ENCODE assay signal across 17 cellular contexts in genomic region chr22:45710469-45710868, GRCh38. TPM values are rescaled to one million over a fixed set of nuclear protein-coding genes. Genes with fewer than 3 reads are reported as not detected.
DNase-seq lines count a peak whose midpoint lies in the region; ATAC-seq, FAIRE-seq and TF ChIP-seq lines count a peak whose summit lies in the region.
"Had no signal": no experiment of that assay in that cellular context is flagged by ENCODE, and none has a peak within 500 bp of the region (broad histone marks: within the 10 kb centered on the region; RNA-seq: fewer than 3 reads in every experiment).

No MANE protein-coding gene starts in this region.

- H3K4me3 ChIP-seq in SK-N-SH (ENCODE audit: low read depth in 2 of 2, low read length in 1 of 2) (no peak overlapping the region), astrocyte (ENCODE audit: insufficient read depth, low read depth, low read length) (no peak overlapping the region), mesendoderm (ENCODE audit: low read length) (no peak overlapping the region)

- no peak overlapping the region for H3K4me3 Mint-ChIP-seq in astrocyte (ENCODE audit: unreplicated experiment)
- no peak overlapping the region for H3K4me3 Mint-ChIP-seq in stimulated activated effector memory CD8-positive, alpha-beta T cell treated with anti-CD3 and anti-CD28 coated beads, Interleukin-12 subunit alpha, Interleukin-12 subunit beta, amount 100 ng/mL, for 72 hours
- H3K4me3 Mint-ChIP-seq in MCF 10A (ENCODE audit: unreplicated experiment) = no peak overlapping the region

- H3K9me3 Mint-ChIP-seq in astrocyte (ENCODE audit: unreplicated experiment) = no peaks in the 10 kb centered on the region
- H3K9me3 Mint-ChIP-seq in stimulated activated effector memory CD8-positive, alpha-beta T cell treated with anti-CD3 and anti-CD28 coated beads, Interleukin-12 subunit alpha, Interleukin-12 subunit beta, amount 100 ng/mL, for 72 hours = no peaks in the 10 kb centered on the region
- no peaks in the 10 kb centered on the region for H3K9me3 Mint-ChIP-seq in MCF 10A (ENCODE audit: unreplicated experiment)

- intact Hi-C loops in MCF 10A (cut with micrococcal nuclease) = loop anchor here (10.0 kb wide), 1 partner anchor 136 kb away; no protein-coding TSS in a partner anchor

- H3K4me1 ChIP-seq in SK-N-SH (ENCODE audit: control insufficient read depth in 1 of 2, insufficient read depth in 2 of 2, low read depth in 1 of 2, low read length in 1 of 2) (peaks cover 16 to 17% of the 10 kb centered on the region in 2 experiments; a peak in 3 of 4 replicates), astrocyte (ENCODE audit: insufficient read depth, low read length) (peaks cover 21% of the 10 kb centered on the region), mesendoderm (ENCODE audit: control insufficient read depth, low read depth, low read length) (no peaks in the 10 kb centered on the region)

- no peak overlapping the region for H2BK120ac ChIP-seq in mesendoderm (ENCODE audit: low read depth, low read length)

- H3K9ac ChIP-seq in SK-N-SH (no peak overlapping the region; the same call in 1 of the 2 replicates), astrocyte (ENCODE audit: low read length) (no peak overlapping the region), mesendoderm (ENCODE audit: low read length) (no peak overlapping the region)
- H3K9ac ChIP-seq: KMS-11 had no signal

- H3K79me2 ChIP-seq in SK-N-SH (ENCODE audit: insufficient read depth) (peaks cover 85% of the 10 kb centered on the region), astrocyte (ENCODE audit: insufficient read depth, low read length) (peaks cover 87% of the 10 kb centered on the region), mesendoderm (ENCODE audit: control insufficient read depth, insufficient read depth, low read length) (peaks cover 7% of the 10 kb centered on the region)

- no peak for TF ChIP-seq EP300 in SK-N-SH (IDR thresholded peaks at IDR 0.05; ENCODE audit: borderline replicate concordance in 1 of 2, low read depth in 1 of 2, low read length in 1 of 2)

- H3K23ac ChIP-seq in mesendoderm (ENCODE audit: low read length) = no peak overlapping the region

- peaks cover 58 to 69% of the 10 kb centered on the region in 2 experiments for H3K36me3 ChIP-seq in SK-N-SH (replicated peaks in 1 of 2; ENCODE audit: control insufficient read depth in 1 of 2, insufficient read depth in 2 of 2, low read length in 1 of 2)
- H3K36me3 ChIP-seq in astrocyte (ENCODE audit: insufficient read depth, low read length) = peaks cover 14% of the 10 kb centered on the region
- peaks cover 2% of the 10 kb centered on the region for H3K36me3 ChIP-seq in mesendoderm (ENCODE audit: control insufficient read depth, insufficient read depth, low read length)

- H2AK5ac ChIP-seq in mesendoderm (ENCODE audit: low read length) = no peak overlapping the region

- H4K8ac ChIP-seq in mesendoderm (ENCODE audit: low read depth, low read length) = no peak overlapping the region

- no peaks in the 10 kb centered on the region for H3K27me3 Mint-ChIP-seq in astrocyte (ENCODE audit: low read depth, unreplicated experiment)
- no peaks in the 10 kb centered on the region for H3K27me3 Mint-ChIP-seq in MCF 10A (ENCODE audit: insufficient read depth, unreplicated experiment)

- H2BK5ac ChIP-seq in mesendoderm (ENCODE audit: low read length) = no peak overlapping the region

- no TSS peak for BruUV-seq in MCF 10A (replicated peaks; lab: Mats Ljungman, UMichigan)

- H3K27me3 ChIP-seq in SK-N-SH (ENCODE audit: insufficient read depth) = no peaks in the 10 kb centered on the region
- H3K27me3 ChIP-seq in astrocyte (ENCODE audit: insufficient read depth, low read length) = no peaks in the 10 kb centered on the region
- H3K27me3 ChIP-seq in mesendoderm (ENCODE audit: insufficient read depth, low read length, poor library complexity) = no peaks in the 10 kb centered on the region

- no peak overlapping the region for H4K5ac ChIP-seq in mesendoderm (ENCODE audit: low read length)

- H2BK15ac ChIP-seq in mesendoderm (replicated peaks; ENCODE audit: low read depth) = no peak overlapping the region

- no peak for TF ChIP-seq RAD21 in SK-N-SH (IDR thresholded peaks at IDR 0.05; ENCODE audit: low read length)

- H3K36me3 Mint-ChIP-seq in astrocyte (ENCODE audit: low read depth, unreplicated experiment) (peaks cover 13% of the 10 kb centered on the region), MCF 10A (ENCODE audit: insufficient read depth, unreplicated experiment) (peaks cover 80% of the 10 kb centered on the region)
- peaks cover 72% of the 10 kb centered on the region for H3K36me3 Mint-ChIP-seq in stimulated activated effector memory CD8-positive, alpha-beta T cell treated with anti-CD3 and anti-CD28 coated beads, Interleukin-12 subunit alpha, Interleukin-12 subunit beta, amount 100 ng/mL, for 72 hours

- H3K9me3 ChIP-seq in SK-N-SH = no peaks in the 10 kb centered on the region
- no peaks in the 10 kb centered on the region for H3K9me3 ChIP-seq in astrocyte (ENCODE audit: insufficient read depth, low read depth, low read length)

- CTCF ChIA-PET in SK-N-SH (lab: Yijun Ruan, JAX) (interaction anchor here (1.8 kb wide), 1 partner anchor 133 kb away, joined by 4 read pairs; no protein-coding TSS in a partner anchor), MCF 10A (lab: Yijun Ruan, JAX) (no interaction called here)

- H3K18ac ChIP-seq in mesendoderm (ENCODE audit: low read length) = no peak overlapping the region

- H3K9me2 ChIP-seq in SK-N-SH = no peaks in the 10 kb centered on the region

- no peak overlapping the region for H3K56ac ChIP-seq in mesendoderm (ENCODE audit: low read length)

- TF ChIP-seq CTCF in SK-N-SH (IDR thresholded peaks at IDR 0.05) = no peak
- TF ChIP-seq CTCF in astrocyte (IDR thresholded peaks at IDR 0.05; ENCODE audit: insufficient read depth, low read depth, low read length) = no peak
- no peak for TF ChIP-seq CTCF in MCF 10A (IDR thresholded peaks at IDR 0.05; ENCODE audit: unreplicated experiment)

- peaks cover 41% of the 10 kb centered on the region for H3F3A ChIP-seq in SK-N-SH (replicated peaks; ENCODE audit: insufficient read depth)

- H4K20me1 ChIP-seq in SK-N-SH (ENCODE audit: insufficient read depth) = peaks cover 78% of the 10 kb centered on the region
- H4K20me1 ChIP-seq in astrocyte (ENCODE audit: insufficient read depth, low read length) = peaks cover 51% of the 10 kb centered on the region

- H3K27ac ChIP-seq in SK-N-SH (ENCODE audit: low read depth in 2 of 2, low read length in 1 of 2) = peak overlapping the region; percentile 83 to 95
- H3K27ac ChIP-seq in astrocyte (ENCODE audit: low read depth, low read length) = peak overlapping the region; percentile 73
- no peak overlapping the region for H3K27ac ChIP-seq in mesendoderm (ENCODE audit: low read depth, low read length)
- H3K27ac ChIP-seq: 22Rv1, KMS-11 had no signal

- H3K4me1 Mint-ChIP-seq in astrocyte (ENCODE audit: low read depth, unreplicated experiment) = peaks cover 32% of the 10 kb centered on the region
- H3K4me1 Mint-ChIP-seq in stimulated activated effector memory CD8-positive, alpha-beta T cell treated with anti-CD3 and anti-CD28 coated beads, Interleukin-12 subunit alpha, Interleukin-12 subunit beta, amount 100 ng/mL, for 72 hours = peaks cover 32% of the 10 kb centered on the region
- H3K4me1 Mint-ChIP-seq in MCF 10A (ENCODE audit: insufficient read depth, unreplicated experiment) = peaks cover 22% of the 10 kb centered on the region

- peaks cover 14% of the 10 kb centered on the region for H3K79me1 ChIP-seq in mesendoderm (ENCODE audit: low read length)

- DNase-seq in SK-N-SH = no peak
- DNase-seq in astrocyte (ENCODE audit: low read depth) = no peak
- peak; percentile 37 for DNase-seq in mesendoderm
- DNase-seq in stimulated activated effector memory CD8-positive, alpha-beta T cell treated with anti-CD3 and anti-CD28 coated beads, Interleukin-12 subunit alpha, Interleukin-12 subunit beta, amount 100 ng/mL, for 72 hours (ENCODE audit: low spot score in 2 of 2) = no peak
- DNase-seq in hepatic stellate cell (ENCODE audit: low spot score) = no peak
- no peak for DNase-seq in MCF 10A (ENCODE audit: unreplicated experiment)
- DNase-seq in NCI-H526 (lab: John Stamatoyannopoulos, UW) = no peak
- DNase-seq: C1 segment of cervical spinal cord, DND-41, GOT3, NCI-H1048, NCI-H510A treated with DMSO at 0.1 percent for 48 hours, Right ventricle myocardium superior had no signal

- POLR2A ChIA-PET in SK-N-SH (lab: Yijun Ruan, JAX) (no interaction called here), MCF 10A (lab: Yijun Ruan, JAX) (interaction anchor here (1.2 kb wide), 1 partner anchor 67 kb away, joined by 3 read pairs; no protein-coding TSS in a partner anchor)

- H3K4me2 ChIP-seq in SK-N-SH (0 out of 2 replicates have a peak overlapping the region, but pooled peaks have one; percentile 42), astrocyte (ENCODE audit: low read length) (peak overlapping the region; percentile 75), mesendoderm (ENCODE audit: low read length) (no peak overlapping the region)
- H3K4me2 ChIP-seq: KMS-11 had no signal

- H3K27ac Mint-ChIP-seq in astrocyte (ENCODE audit: unreplicated experiment) = no peak overlapping the region
- H3K27ac Mint-ChIP-seq in stimulated activated effector memory CD8-positive, alpha-beta T cell treated with anti-CD3 and anti-CD28 coated beads, Interleukin-12 subunit alpha, Interleukin-12 subunit beta, amount 100 ng/mL, for 72 hours = peak overlapping the region; percentile 24
- H3K27ac Mint-ChIP-seq in MCF 10A (ENCODE audit: low read depth, unreplicated experiment) = no peak overlapping the region

- no peak for FAIRE-seq in astrocyte (lab: Jason Lieb, UNC)
- FAIRE-seq: G401.6 had no signal

- WGBS in SK-N-SH (ENCODE audit: low lambda C conversion rate) = 87% methylated on average over 3 of the region's 3 CpGs
- 100% methylated on average over 1 of the region's 3 CpGs for WGBS in mesendoderm (ENCODE audit: extremely low coverage, insufficient coverage, low lambda C conversion rate)

- no peak for ATAC-seq in SK-N-SH treated with all-trans-retinoic acid at 6 μM for 48 hours
- ATAC-seq in stimulated activated effector memory CD8-positive, alpha-beta T cell treated with anti-CD3 and anti-CD28 coated beads, Interleukin-12 subunit alpha, Interleukin-12 subunit beta, amount 100 ng/mL, for 72 hours = no peak

- no peak overlapping the region for H2AFZ ChIP-seq in SK-N-SH (ENCODE audit: low read depth)
- no peak overlapping the region for H2AFZ ChIP-seq in astrocyte (ENCODE audit: low read depth, low read length)

- H3K4ac ChIP-seq in mesendoderm (ENCODE audit: low read depth, low read length) = no peak overlapping the region

TF ChIP-seq in SK-N-SH, 30 proteins besides CTCF, POLR2A, EP300 and RAD21 (continues in another document):
- TF ChIP-seq TAF1 (IDR thresholded peaks at IDR 0.05; ENCODE audit: borderline replicate concordance, low read depth, low read length) (no peak), SMC3 (IDR thresholded peaks at IDR 0.05; ENCODE audit: low read depth, low read length) (no peak)

TF ChIP-seq in SK-N-SH treated with all-trans-retinoic acid at 6 μM for 48 hours, 23 proteins besides CTCF, POLR2A, EP300 and RAD21 (continues in another document):
- no peak for TF ChIP-seq TOX (CRISPR knock-in tag; IDR thresholded peaks at IDR 0.05; ENCODE audit: borderline replicate concordance)

RNA-seq across cellular contexts. Expression of gene ATXN10, which starts 38.8 kb away (rescaled TPM):
- polyA plus RNA-seq in SK-N-SH (2012; rRNA removed) = 202 and 257 TPM in 2 replicates
- 276 and 300 TPM in 2 replicates for polyA plus RNA-seq in SK-N-SH (2012; cell fraction: cytosol; rRNA removed)
- 68.9 and 142 TPM in 2 replicates for polyA plus RNA-seq in SK-N-SH (2012; cell fraction: nucleus; rRNA removed)
- total RNA-seq in astrocyte (189 and 195 TPM in 2 replicates), MCF 10A (2022) (149 and 193 TPM in 2 replicates)
- polyA plus RNA-seq in mesendoderm (2013, experiment 1 of 2) = 81.8 TPM
- polyA plus RNA-seq in mesendoderm (2013, experiment 2 of 2) = 81.9 TPM
